In the genomic region with DNA sequence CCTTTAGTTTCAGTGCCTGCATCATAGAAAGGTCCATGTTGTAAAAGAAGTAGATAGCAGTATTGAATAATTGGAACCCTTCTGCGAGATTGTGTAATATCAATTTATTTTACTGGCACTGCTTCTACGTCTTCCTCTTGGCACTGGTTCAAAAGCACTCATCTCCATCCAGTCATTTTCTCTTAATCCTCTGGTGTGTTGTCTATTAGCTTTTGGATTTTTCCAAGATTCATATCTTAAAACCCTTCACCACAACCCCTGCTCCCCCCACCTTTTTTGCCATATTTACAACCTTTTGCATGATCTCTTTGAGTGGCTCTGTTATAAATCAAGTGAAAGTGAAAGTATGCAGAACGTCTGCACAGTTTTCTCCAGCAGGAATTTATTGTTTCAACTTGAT, we compare ENCODE assay signal across 8 cellular contexts.
DNase-seq lines count a peak whose midpoint lies in the region; ATAC-seq, FAIRE-seq and TF ChIP-seq lines count a peak whose summit lies in the region.

No MANE protein-coding gene starts in this region.

- no peaks in the 10 kb centered on the region for H3K36me3 Mint-ChIP-seq in activated CD4-positive, alpha-beta T cell treated with anti-CD3 and anti-CD28 coated beads, Interleukin-2, amount 10 ng/mL, durations not matched to agents 24 days and 14 days (ENCODE audit: low read depth)

- in situ Hi-C loops in GM13977 (cut with MboI; ENCODE audit: low pct_unique_long_range_greater_than_20kb, low sequenced_read_pairs, unreplicated experiment), result no loop called here

- H3K9me3 Mint-ChIP-seq in activated CD4-positive, alpha-beta T cell treated with anti-CD3 and anti-CD28 coated beads, Interleukin-2, amount 10 ng/mL, durations not matched to agents 24 days and 14 days, result peaks cover 3% of the 10 kb centered on the region

- H3K4me1 ChIP-seq in pancreas, result peaks cover 0 to 4% (median 0%) of the 10 kb centered on the region in 3 donors

- H3K9me3 ChIP-seq in pancreas, result no peaks in the 10 kb centered on the region

- H3K36me3 ChIP-seq in pancreas, result no peaks in the 10 kb centered on the region

- H3K4me3 Mint-ChIP-seq in activated CD4-positive, alpha-beta T cell treated with anti-CD3 and anti-CD28 coated beads, Interleukin-2, amount 10 ng/mL, durations not matched to agents 24 days and 14 days, result peak overlapping the region; percentile 83

- peaks cover 8% of the 10 kb centered on the region for H3K27me3 Mint-ChIP-seq in activated CD4-positive, alpha-beta T cell treated with anti-CD3 and anti-CD28 coated beads, Interleukin-2, amount 10 ng/mL, durations not matched to agents 24 days and 14 days

- peak; percentile 35 to 87 (median 69) for ATAC-seq in pancreas
- no peak for ATAC-seq in GM21723 (IDR thresholded peaks at IDR 0.05; ENCODE audit: unreplicated experiment)

- H3K4me1 Mint-ChIP-seq in activated CD4-positive, alpha-beta T cell treated with anti-CD3 and anti-CD28 coated beads, Interleukin-2, amount 10 ng/mL, durations not matched to agents 24 days and 14 days, result peaks cover 11% of the 10 kb centered on the region

- no peak overlapping the region for H3K27ac Mint-ChIP-seq in activated CD4-positive, alpha-beta T cell treated with anti-CD3 and anti-CD28 coated beads, Interleukin-2, amount 10 ng/mL, durations not matched to agents 24 days and 14 days

- FAIRE-seq in pancreas (lab: Jason Lieb, UNC), result no peak

- no peak for TF ChIP-seq CTCF in pancreas (IDR thresholded peaks at IDR 0.05)
- TF ChIP-seq CTCF in GM13977 (IDR thresholded peaks at IDR 0.05; ENCODE audit: extremely low read depth, insufficient read depth, missing control alignments), result no peak

- H3K4me3 ChIP-seq in pancreas, result peak overlapping the region in 2 of 4 donors; percentile 8 to 34

- peak overlapping the region in 1 of 4 donors; percentile 27 for H3K27ac ChIP-seq in pancreas

- DNase-seq in activated CD4-positive, alpha-beta T cell treated with anti-CD3 and anti-CD28 coated beads, Interleukin-2, amount 10 ng/mL, durations not matched to agents 24 days and 14 days, result peak; percentile 56
- DNase-seq in activated CD4-positive, alpha-beta T cell treated with anti-CD3 and anti-CD28 coated beads, Interleukin-2, amount 50 U/mL, for 1 hour, result no peak
- peak; percentile 64 for DNase-seq in NCI-H69 (lab: John Stamatoyannopoulos, UW)
- peak; percentile 7 for DNase-seq in dermis blood vessel endothelial cell
- DNase-seq in pancreas, result no peak
- no peak for DNase-seq in GM13977 (ENCODE audit: low spot score)
- no peak for DNase-seq in stimulated activated CD8-positive, alpha-beta memory T cell treated with anti-CD3 and anti-CD28 coated beads, Interleukin-4, amount 100 ng/mL, for 48 hours

- H3K27me3 ChIP-seq in pancreas, result no peaks in the 10 kb centered on the region

- WGBS in pancreas, 2 donors, result 2 to 6% methylated on average over 3 of the region's 3 CpGs

- intact Hi-C loops in activated CD4-positive, alpha-beta T cell treated with anti-CD3 and anti-CD28 coated beads, Interleukin-2, amount 10 ng/mL, durations not matched to agents 24 days and 14 days (cut with micrococcal nuclease), result no loop called here
- intact Hi-C loops in pancreas (cut with DNase I), result no loop called here

Comparison
In these comparisons a context has a peak if more than half of its experiments do, and no peak if none do; other contexts are left out.
1. DNase-seq: peak in activated CD4-positive, alpha-beta T cell treated with anti-CD3 and anti-CD28 coated beads, Interleukin-2, amount 10 ng/mL, durations not matched to agents 24 days and 14 days (single experiment), NCI-H69 (single experiment) and dermis blood vessel endothelial cell (single experiment); none in activated CD4-positive, alpha-beta T cell treated with anti-CD3 and anti-CD28 coated beads, Interleukin-2, amount 50 U/mL, for 1 hour (single experiment), pancreas (0 of 6), GM13977 (single experiment) and stimulated activated CD8-positive, alpha-beta memory T cell treated with anti-CD3 and anti-CD28 coated beads, Interleukin-4, amount 100 ng/mL, for 48 hours (single experiment).